8 cellular contexts compared by ENCODE assay signal in the genomic region with DNA sequence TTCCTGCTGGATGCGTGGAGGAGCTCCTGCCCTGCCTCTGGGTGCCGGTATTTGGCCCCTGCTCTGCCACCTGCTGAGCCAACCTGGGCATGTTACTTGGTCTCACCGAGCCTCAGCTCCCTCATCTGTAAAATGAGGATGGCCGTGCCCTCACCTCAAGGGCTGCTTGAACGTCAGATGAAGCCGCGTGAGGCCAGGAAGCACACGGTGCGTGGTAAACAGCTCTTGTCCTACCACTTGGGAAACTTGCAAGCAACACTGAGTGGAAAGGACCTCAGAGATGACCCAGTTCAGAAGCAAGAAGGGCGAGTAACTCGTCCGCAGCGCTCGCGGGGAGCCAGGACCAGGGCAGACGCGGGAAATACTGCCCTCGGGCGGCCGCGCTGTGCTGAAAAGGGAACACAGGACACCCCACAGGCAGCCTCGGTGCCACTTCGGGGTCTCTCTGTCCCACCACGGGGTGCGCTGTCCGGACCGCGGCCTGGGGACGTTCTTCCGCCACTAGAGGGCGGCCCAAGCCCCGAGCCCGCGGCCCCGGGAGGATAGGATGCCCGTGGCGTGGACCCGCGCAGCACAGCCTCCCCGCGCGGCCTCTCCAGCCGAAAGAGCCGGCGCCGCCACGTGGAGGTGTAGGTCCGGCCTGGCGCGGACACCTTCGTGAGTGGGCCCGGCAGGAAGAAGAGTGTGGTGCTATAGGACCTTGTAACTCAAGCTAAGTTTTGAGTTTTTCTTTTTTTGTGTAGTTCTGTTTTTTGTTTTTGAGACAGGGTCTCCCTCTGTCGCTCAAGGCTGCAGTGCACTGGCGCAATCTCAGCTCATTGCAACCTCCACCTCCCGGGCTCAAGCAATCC.
DNase-seq lines count a peak whose midpoint lies in the region; ATAC-seq lines count a peak whose summit lies in the region.

No MANE protein-coding gene starts in this region.

- ATAC-seq in HG02943 (IDR thresholded peaks at IDR 0.05; ENCODE audit: low read depth, unreplicated experiment): peak; percentile 75

- DNase-seq in NCI-H524 (lab: John Stamatoyannopoulos, UW) (peak; percentile 68 to 84), NCI-H524 treated with DMSO at 0.1 percent for 48 hours (lab: John Stamatoyannopoulos, UW) (no peak), NCI-H69 (lab: John Stamatoyannopoulos, UW) (peak; percentile 80), epidermal melanocyte (ENCODE audit: insufficient read length, low spot score) (peak; percentile 55), mucosa of gallbladder (ENCODE audit: low spot score) (peak; percentile 68)
- peak; percentile 53 for DNase-seq in activated CD8-positive, alpha-beta memory T cell treated with anti-CD3 and anti-CD28 coated beads, Interleukin-2, amount 50 U/mL, for 1 hour (ENCODE audit: extremely low read depth)
- peak; percentile 47 to 53 for DNase-seq in stimulated activated CD8-positive, alpha-beta memory T cell treated with anti-CD3 and anti-CD28 coated beads, Interleukin-7, amount 100 ng/mL, for 1 hour (ENCODE audit: low read depth in 2 of 2)
